Comparison of ENCODE assay signal across 1 cellular context in the genomic region with DNA sequence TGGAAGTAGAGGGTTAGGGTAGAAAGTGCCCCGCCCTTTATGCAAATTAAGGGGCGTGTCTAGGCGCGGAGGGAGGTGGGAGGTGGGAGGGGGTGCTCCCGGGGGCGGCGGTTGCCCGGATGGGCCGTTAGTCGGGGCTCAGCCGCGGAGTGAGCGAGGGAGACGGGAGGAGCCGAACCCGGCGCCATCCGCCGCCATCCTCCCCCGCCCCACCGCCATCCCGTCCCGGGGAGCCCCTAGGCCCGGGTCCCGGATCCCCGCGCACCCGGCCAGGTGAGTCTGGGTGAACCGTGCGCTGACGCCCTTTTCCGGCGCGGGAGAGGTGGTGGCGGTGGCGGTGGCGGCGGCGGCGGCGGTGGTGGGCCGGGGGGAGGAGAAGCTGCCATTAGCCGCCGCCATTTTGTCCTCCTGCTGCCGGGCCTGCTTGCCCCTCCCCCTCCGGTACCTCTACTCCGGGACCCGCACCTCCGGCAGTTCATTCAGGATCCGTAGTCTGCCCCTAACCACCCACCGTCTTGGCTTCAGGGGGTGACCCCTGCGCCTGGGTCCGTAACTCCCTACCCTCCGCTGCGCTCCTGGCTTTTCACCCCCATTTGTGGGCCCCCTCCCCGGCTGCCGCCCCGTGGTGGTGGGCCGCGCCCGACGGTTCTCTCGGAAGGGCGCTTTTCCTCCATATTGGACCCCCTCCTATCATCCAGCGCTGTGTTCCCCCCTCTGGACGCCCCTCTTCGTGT.
TF ChIP-seq lines count a peak whose summit lies in the region.

Gene PRRC2A, plus strand, starts transcription at position 130 of the 734 bp plus-strand sequence. CDS start 2,075 bp downstream, outside the sequence.

TF ChIP-seq in HEK293, 187 proteins besides CTCF, POLR2A, EP300 and RAD21 (continued from another document and continues in another):
- TF ChIP-seq, protein P1, sequence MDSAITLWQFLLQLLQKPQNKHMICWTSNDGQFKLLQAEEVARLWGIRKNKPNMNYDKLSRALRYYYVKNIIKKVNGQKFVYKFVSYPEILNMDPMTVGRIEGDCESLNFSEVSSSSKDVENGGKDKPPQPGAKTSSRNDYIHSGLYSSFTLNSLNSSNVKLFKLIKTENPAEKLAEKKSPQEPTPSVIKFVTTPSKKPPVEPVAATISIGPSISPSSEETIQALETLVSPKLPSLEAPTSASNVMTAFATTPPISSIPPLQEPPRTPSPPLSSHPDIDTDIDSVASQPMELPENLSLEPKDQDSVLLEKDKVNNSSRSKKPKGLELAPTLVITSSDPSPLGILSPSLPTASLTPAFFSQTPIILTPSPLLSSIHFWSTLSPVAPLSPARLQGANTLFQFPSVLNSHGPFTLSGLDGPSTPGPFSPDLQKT (IDR thresholded peaks at IDR 0.05; ENCODE audit: borderline replicate concordance, low read depth, low read length): no peak
- no peak for TF ChIP-seq MYNN (tag by site-specific recombination; IDR thresholded peaks at IDR 0.05; ENCODE audit: borderline replicate concordance)
- TF ChIP-seq, protein P2, sequence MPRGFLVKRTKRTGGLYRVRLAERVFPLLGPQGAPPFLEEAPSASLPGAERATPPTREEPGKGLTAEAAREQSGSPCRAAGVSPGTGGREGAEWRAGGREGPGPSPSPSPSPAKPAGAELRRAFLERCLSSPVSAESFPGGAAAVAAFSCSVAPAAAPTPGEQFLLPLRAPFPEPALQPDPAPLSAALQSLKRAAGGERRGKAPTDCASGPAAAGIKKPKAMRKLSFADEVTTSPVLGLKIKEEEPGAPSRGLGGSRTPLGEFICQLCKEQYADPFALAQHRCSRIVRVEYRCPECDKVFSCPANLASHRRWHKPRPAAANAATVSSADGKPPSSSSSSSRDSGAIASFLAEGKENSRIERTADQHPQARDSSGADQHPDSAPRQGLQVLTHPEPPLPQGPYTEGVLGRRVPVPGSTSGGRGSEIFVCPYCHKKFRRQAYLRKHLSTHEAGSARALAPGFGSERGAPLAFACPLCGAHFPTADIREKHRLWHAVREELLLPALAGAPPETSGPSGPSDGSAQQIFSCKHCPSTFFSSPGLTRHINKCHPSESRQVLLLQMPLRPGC (tag by site-specific recombination; IDR thresholded peaks at IDR 0.05): peak; percentile 79; the same call in 1 of the 2 replicates
- TF ChIP-seq ZNF639 (tag by site-specific recombination; IDR thresholded peaks at IDR 0.05): peak; percentile 19; the same call in 1 of the 2 replicates
- TF ChIP-seq, protein P3, sequence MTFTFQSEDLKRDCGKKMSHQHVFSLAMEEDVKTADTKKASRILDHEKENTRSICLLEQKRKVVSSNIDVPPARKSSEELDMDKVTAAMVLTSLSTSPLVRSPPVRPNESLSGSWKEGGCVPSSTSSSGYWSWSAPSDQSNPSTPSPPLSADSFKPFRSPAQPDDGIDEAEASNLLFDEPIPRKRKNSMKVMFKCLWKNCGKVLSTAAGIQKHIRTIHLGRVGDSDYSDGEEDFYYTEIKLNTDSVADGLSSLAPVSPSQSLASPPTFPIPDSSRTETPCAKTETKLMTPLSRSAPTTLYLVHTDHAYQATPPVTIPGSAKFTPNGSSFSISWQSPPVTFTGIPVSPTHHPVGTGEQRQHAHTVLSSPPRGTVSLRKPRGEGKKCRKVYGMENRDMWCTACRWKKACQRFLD (tag by site-specific recombination; IDR thresholded peaks at IDR 0.05): no peak
- TF ChIP-seq ZNF596 (tag by site-specific recombination; IDR thresholded peaks at IDR 0.05): 0 out of 2 replicates have a peak, but pooled peaks have one; percentile 35
- TF ChIP-seq ZNF221 (tag by site-specific recombination; IDR thresholded peaks at IDR 0.05; ENCODE audit: borderline replicate concordance): no peak
- TF ChIP-seq ZNF692 (tag by site-specific recombination; IDR thresholded peaks at IDR 0.05): peak; percentile 94
- peak; percentile 98 for TF ChIP-seq YY2 (tag by site-specific recombination; IDR thresholded peaks at IDR 0.05)
- TF ChIP-seq KLF1 (tag by site-specific recombination; IDR thresholded peaks at IDR 0.05): 0 out of 2 replicates have a peak, but pooled peaks have one; percentile 11
- TF ChIP-seq TCF7L2 (IDR thresholded peaks at IDR 0.05; ENCODE audit: borderline replicate concordance, low read depth, low read length): no peak
- peak; percentile 74 for TF ChIP-seq ZNF585B (tag by site-specific recombination; IDR thresholded peaks at IDR 0.05)
- TF ChIP-seq ZNF157 (tag by site-specific recombination; IDR thresholded peaks at IDR 0.05): 0 out of 2 replicates have a peak, but pooled peaks have one; percentile 6
- TF ChIP-seq BCL11B (tag by site-specific recombination; IDR thresholded peaks at IDR 0.05; ENCODE audit: low read depth): peak; percentile 34; the same call in 1 of the 2 replicates
- peak; percentile 70 for TF ChIP-seq KLF9 (tag by site-specific recombination; IDR thresholded peaks at IDR 0.05; ENCODE audit: low read depth)
- peak; percentile 87 for TF ChIP-seq ZEB2 (tag by site-specific recombination; IDR thresholded peaks at IDR 0.05)
- TF ChIP-seq ZNF621 (tag by site-specific recombination; IDR thresholded peaks at IDR 0.05): no peak
- TF ChIP-seq ZNF114 (tag by site-specific recombination; IDR thresholded peaks at IDR 0.05): no peak
- no peak for TF ChIP-seq ZNF768 (tag by site-specific recombination; IDR thresholded peaks at IDR 0.05)
- TF ChIP-seq ZNF792 (tag by site-specific recombination; IDR thresholded peaks at IDR 0.05): 0 out of 2 replicates have a peak, but pooled peaks have one; percentile 40
- TF ChIP-seq ZXDB (tag by site-specific recombination; IDR thresholded peaks at IDR 0.05): peak; percentile 87
- no peak for TF ChIP-seq ZNF404 (tag by site-specific recombination; IDR thresholded peaks at IDR 0.05)
- no peak for TF ChIP-seq ZNF202 (tag by site-specific recombination; IDR thresholded peaks at IDR 0.05; ENCODE audit: borderline replicate concordance)
- TF ChIP-seq ZNF664 (tag by site-specific recombination; IDR thresholded peaks at IDR 0.05): no peak
- TF ChIP-seq ZNF302 (tag by site-specific recombination; IDR thresholded peaks at IDR 0.05; ENCODE audit: low read depth): no peak
- peak; percentile 12; the same call in 1 of the 2 replicates for TF ChIP-seq ZNF423 (tag by site-specific recombination; IDR thresholded peaks at IDR 0.05)
- TF ChIP-seq ZNF248 (tag by site-specific recombination; IDR thresholded peaks at IDR 0.05): no peak
- TF ChIP-seq KLF8 (tag by site-specific recombination; IDR thresholded peaks at IDR 0.05): peak; percentile 81; the same call in 1 of the 2 replicates
- TF ChIP-seq ZNF555 (tag by site-specific recombination; conservative IDR thresholded peaks at IDR 0.05): no peak
- TF ChIP-seq PBX3 (CRISPR knock-in tag; IDR thresholded peaks at IDR 0.05): peak; percentile 72
- peak; percentile 5; the same call in 1 of the 2 replicates for TF ChIP-seq SP2 (tag by site-specific recombination; IDR thresholded peaks at IDR 0.05)
- peak; percentile 90 for TF ChIP-seq GLI4 (tag by site-specific recombination; IDR thresholded peaks at IDR 0.05)
- no peak; the same call in 1 of the 2 replicates for TF ChIP-seq ZNF335 (tag by site-specific recombination; conservative IDR thresholded peaks at IDR 0.05)
- no peak for TF ChIP-seq ZNF311 (tag by site-specific recombination; IDR thresholded peaks at IDR 0.05; ENCODE audit: borderline replicate concordance)
- TF ChIP-seq ZNF223 (tag by site-specific recombination; IDR thresholded peaks at IDR 0.05): peak; percentile 27; the same call in 1 of the 2 replicates
- no peak for TF ChIP-seq ZNF701 (tag by site-specific recombination; IDR thresholded peaks at IDR 0.05)
- TF ChIP-seq ZNF292 (tag by site-specific recombination; IDR thresholded peaks at IDR 0.05; ENCODE audit: borderline replicate concordance, low read depth): no peak
- peak; percentile 69; the same call in 1 of the 2 replicates for TF ChIP-seq ZNF2 (tag by site-specific recombination; IDR thresholded peaks at IDR 0.05)
- TF ChIP-seq FEZF1 (tag by site-specific recombination; IDR thresholded peaks at IDR 0.05): peak; percentile 34; the same call in 1 of the 2 replicates
- TF ChIP-seq ZSCAN23 (tag by site-specific recombination; IDR thresholded peaks at IDR 0.05): no peak; the same call in 1 of the 2 replicates
- peak; percentile 29; the same call in 1 of the 2 replicates for TF ChIP-seq ZFHX2 (tag by site-specific recombination; conservative IDR thresholded peaks at IDR 0.05)
- TF ChIP-seq ZNF398 (tag by site-specific recombination; IDR thresholded peaks at IDR 0.05): peak; percentile 89
- TF ChIP-seq ZBTB1 (tag by site-specific recombination; IDR thresholded peaks at IDR 0.05): no peak
- TF ChIP-seq ZBTB49 (tag by site-specific recombination; IDR thresholded peaks at IDR 0.05; ENCODE audit: low read depth): no peak
- TF ChIP-seq SALL2 (tag by site-specific recombination; IDR thresholded peaks at IDR 0.05; ENCODE audit: borderline replicate concordance): no peak
- no peak for TF ChIP-seq SCRT1 (tag by site-specific recombination; IDR thresholded peaks at IDR 0.05; ENCODE audit: borderline replicate concordance)
- 0 out of 2 replicates have a peak, but pooled peaks have one; percentile 41 for TF ChIP-seq SCRT2 (tag by site-specific recombination; IDR thresholded peaks at IDR 0.05)
- TF ChIP-seq HOXC10 (CRISPR knock-in tag; IDR thresholded peaks at IDR 0.05): peak; percentile 25; the same call in 1 of the 2 replicates
- TF ChIP-seq ZBTB48 (tag by site-specific recombination; IDR thresholded peaks at IDR 0.05): peak; percentile 69; the same call in 1 of the 2 replicates
- TF ChIP-seq, protein P4, sequence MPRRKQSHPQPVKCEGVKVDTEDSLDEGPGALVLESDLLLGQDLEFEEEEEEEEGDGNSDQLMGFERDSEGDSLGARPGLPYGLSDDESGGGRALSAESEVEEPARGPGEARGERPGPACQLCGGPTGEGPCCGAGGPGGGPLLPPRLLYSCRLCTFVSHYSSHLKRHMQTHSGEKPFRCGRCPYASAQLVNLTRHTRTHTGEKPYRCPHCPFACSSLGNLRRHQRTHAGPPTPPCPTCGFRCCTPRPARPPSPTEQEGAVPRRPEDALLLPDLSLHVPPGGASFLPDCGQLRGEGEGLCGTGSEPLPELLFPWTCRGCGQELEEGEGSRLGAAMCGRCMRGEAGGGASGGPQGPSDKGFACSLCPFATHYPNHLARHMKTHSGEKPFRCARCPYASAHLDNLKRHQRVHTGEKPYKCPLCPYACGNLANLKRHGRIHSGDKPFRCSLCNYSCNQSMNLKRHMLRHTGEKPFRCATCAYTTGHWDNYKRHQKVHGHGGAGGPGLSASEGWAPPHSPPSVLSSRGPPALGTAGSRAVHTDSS (tag by site-specific recombination; IDR thresholded peaks at IDR 0.05): peak; percentile 45
- TF ChIP-seq GLIS2 (tag by site-specific recombination; IDR thresholded peaks at IDR 0.05): peak; percentile 94
